In genomic region chr12:110826592-110827200, GRCh38 we compare ENCODE assay signal across 1 cellular context.
A peak's percentile ranks its signal among the peaks of the same experiment; 100 is the strongest.
TF ChIP-seq lines count a peak whose summit lies in the region.

No MANE protein-coding gene starts in this region.

TF ChIP-seq in K562, 482 proteins besides CTCF, POLR2A, EP300 and RAD21 (continued from another document and continues in another):
- TF ChIP-seq USF1 (CRISPR knock-in tag; IDR thresholded peaks at IDR 0.05), result peak; percentile 57; the same call in 1 of the 2 replicates
- TF ChIP-seq BMI1 (IDR thresholded peaks at IDR 0.05; ENCODE audit: low read length), result no peak
- TF ChIP-seq GABPA (tag; conservative IDR thresholded peaks at IDR 0.05; ENCODE audit: low read depth), result no peak
- TF ChIP-seq RCOR1 (IDR thresholded peaks at IDR 0.05; ENCODE audit: borderline replicate concordance in 1 of 2, low read depth in 2 of 2, low read length in 2 of 2), result peak in 1 of 2 experiments; percentile 77; a peak in 1 of 4 replicates
- no peak for TF ChIP-seq POLR2AphosphoS2 (IDR thresholded peaks at IDR 0.05; ENCODE audit: low read length)
- no peak for TF ChIP-seq HNRNPH1 (optimal IDR thresholded peaks at IDR 0.05; ENCODE audit: low read depth, low read length)
- TF ChIP-seq MYC (IDR thresholded peaks at IDR 0.05; ENCODE audit: low read depth, low read length), result peak; percentile 51; the same call in 1 of the 2 replicates
- no peak for TF ChIP-seq MYC (CRISPR knock-in tag; IDR thresholded peaks at IDR 0.05; ENCODE audit: borderline replicate concordance, low read depth)
- TF ChIP-seq ZNF512 (tag; IDR thresholded peaks at IDR 0.05), result no peak
- TF ChIP-seq JUND (IDR thresholded peaks at IDR 0.05; ENCODE audit: borderline replicate concordance, low read depth, low read length), result peak; percentile 59
- TF ChIP-seq JUND (tag; IDR thresholded peaks at IDR 0.05; ENCODE audit: borderline replicate concordance, low read depth, low read length), result peak; percentile 53; the same call in 2 of the 3 replicates
- peak; percentile 27; the same call in 1 of the 2 replicates for TF ChIP-seq EP400 (IDR thresholded peaks at IDR 0.05)
- TF ChIP-seq BACH1 (tag; IDR thresholded peaks at IDR 0.05), result no peak
- no peak for TF ChIP-seq ATF2 (CRISPR knock-in tag; IDR thresholded peaks at IDR 0.05)
- 0 out of 2 replicates have a peak, but pooled peaks have one; percentile 30 for TF ChIP-seq CBX1 (IDR thresholded peaks at IDR 0.05; ENCODE audit: low read depth)
- TF ChIP-seq ZBTB40 (IDR thresholded peaks at IDR 0.05), result no peak
- no peak for TF ChIP-seq ZBTB40 (CRISPR knock-in tag; IDR thresholded peaks at IDR 0.05)
- TF ChIP-seq ELF1 (tag; IDR thresholded peaks at IDR 0.05), result peak; percentile 69
- TF ChIP-seq NR2C2 (CRISPR knock-in tag; IDR thresholded peaks at IDR 0.05), result no peak; the same call in 1 of the 2 replicates
- peak; percentile 48; the same call in 1 of the 2 replicates for TF ChIP-seq NR2C2 (tag; IDR thresholded peaks at IDR 0.05)
- peak; percentile 62; the same call in 1 of the 2 replicates for TF ChIP-seq TOE1 (IDR thresholded peaks at IDR 0.05; ENCODE audit: borderline replicate concordance)
- TF ChIP-seq TOE1 (CRISPR knock-in tag; IDR thresholded peaks at IDR 0.05; ENCODE audit: borderline replicate concordance, low read depth), result no peak
- TF ChIP-seq RFX5 (IDR thresholded peaks at IDR 0.05; ENCODE audit: low read depth, low read length), result no peak
- no peak for TF ChIP-seq ZNF146 (CRISPR knock-in tag; IDR thresholded peaks at IDR 0.05; ENCODE audit: unreplicated experiment)
- TF ChIP-seq SUPT5H (IDR thresholded peaks at IDR 0.05), result no peak
- TF ChIP-seq MED1 (CRISPR knock-in tag; IDR thresholded peaks at IDR 0.05; ENCODE audit: borderline replicate concordance), result no peak
- TF ChIP-seq RHOXF2B (CRISPR knock-in tag; conservative IDR thresholded peaks at IDR 0.05), result no peak
- peak; percentile 60; the same call in 1 of the 2 replicates for TF ChIP-seq MYNN (IDR thresholded peaks at IDR 0.05)
- no peak for TF ChIP-seq MYNN (CRISPR knock-in tag; IDR thresholded peaks at IDR 0.05)
- no peak for TF ChIP-seq FOXA3 (CRISPR knock-in tag; conservative IDR thresholded peaks at IDR 0.05 in 1 of 2, IDR thresholded peaks at IDR 0.05 in 1 of 2)
- no peak for TF ChIP-seq THRA (IDR thresholded peaks at IDR 0.05)
- TF ChIP-seq HDAC1 (IDR thresholded peaks at IDR 0.05), result 0 out of 4 replicates have a peak, but pooled peaks of 1 of the 2 experiments have one; percentile 44
- TF ChIP-seq YY1 (IDR thresholded peaks at IDR 0.05; ENCODE audit: borderline replicate concordance in 1 of 3, control insufficient read depth in 1 of 3, extremely low read depth in 1 of 3, insufficient read depth in 3 of 3, insufficient read length in 1 of 3, insufficient replicate concordance in 2 of 3, low read depth in 1 of 3, low read length in 2 of 3), result peak; percentile 8 to 83 (median 79)
- peak; percentile 26; the same call in 1 of the 2 replicates for TF ChIP-seq JUN (IDR thresholded peaks at IDR 0.05; ENCODE audit: borderline replicate concordance, low read depth, low read length)
- TF ChIP-seq JUN (CRISPR knock-in tag; IDR thresholded peaks at IDR 0.05; ENCODE audit: borderline replicate concordance), result no peak
- TF ChIP-seq PRPF4 (IDR thresholded peaks at IDR 0.05; ENCODE audit: insufficient read depth, low read depth, low read length, poor library complexity, severe bottlenecking), result no peak
- no peak for TF ChIP-seq HDAC2 (IDR thresholded peaks at IDR 0.05)
- no peak for TF ChIP-seq SMARCE1 (IDR thresholded peaks at IDR 0.05)
- TF ChIP-seq USF2 (CRISPR knock-in tag; IDR thresholded peaks at IDR 0.05), result 0 out of 2 replicates have a peak, but pooled peaks have one; percentile 27
- peak; percentile 92 for TF ChIP-seq IRF9 (tag; IDR thresholded peaks at IDR 0.05)
- no peak for TF ChIP-seq GTF2A2 (tag; IDR thresholded peaks at IDR 0.05)
- no peak for TF ChIP-seq ZNF140 (CRISPR knock-in tag; IDR thresholded peaks at IDR 0.05)
- TF ChIP-seq DIDO1 (tag; IDR thresholded peaks at IDR 0.05; ENCODE audit: low read depth), result peak; percentile 14; the same call in 1 of the 2 replicates
- TF ChIP-seq FOS (IDR thresholded peaks at IDR 0.05; ENCODE audit: extremely low read depth, insufficient read length), result no peak
- peak; percentile 74; the same call in 1 of the 2 replicates for TF ChIP-seq RB1 (IDR thresholded peaks at IDR 0.05; ENCODE audit: low read depth)
- no peak for TF ChIP-seq CAMTA2 (CRISPR knock-in tag; conservative IDR thresholded peaks at IDR 0.05)
- TF ChIP-seq ZNF589 (CRISPR knock-in tag; IDR thresholded peaks at IDR 0.05; ENCODE audit: low read depth), result no peak
- no peak for TF ChIP-seq GMEB1 (CRISPR knock-in tag; IDR thresholded peaks at IDR 0.05)
